In the genomic region with DNA sequence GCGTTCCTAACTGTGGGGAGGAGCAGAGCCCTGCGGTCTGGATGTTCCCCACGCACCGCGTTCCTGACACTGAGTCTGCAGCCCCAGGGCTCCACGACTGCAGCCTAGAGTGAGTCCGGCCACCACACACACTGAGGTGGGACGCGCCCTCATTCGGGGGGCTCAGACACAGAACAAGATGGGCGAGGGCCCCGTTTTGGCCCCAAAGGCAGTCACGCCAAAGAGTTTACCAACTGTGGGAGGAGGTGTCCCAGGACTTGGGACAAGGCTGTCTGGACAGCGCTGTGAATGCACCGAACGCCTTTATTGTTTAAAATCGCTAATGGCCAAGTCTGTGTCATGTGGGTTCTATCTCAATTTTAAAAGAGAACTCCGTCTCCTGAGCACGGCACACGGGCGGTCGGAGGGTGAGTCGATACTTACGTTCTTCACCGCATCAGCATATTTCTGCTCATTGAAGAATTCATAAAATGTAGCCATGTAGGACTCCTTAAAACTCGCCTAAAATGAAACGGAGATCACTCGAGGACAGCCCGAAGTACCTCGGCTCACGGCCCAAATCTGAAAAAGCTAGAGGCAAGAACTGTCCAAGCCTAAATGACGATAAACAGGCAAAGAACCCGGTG, we compare ENCODE assay signal across 12 cellular contexts. TPM values are rescaled to one million over a fixed set of nuclear protein-coding genes. Genes with fewer than 3 reads are reported as not detected.
"Had no signal": no experiment of that assay in that cellular context is flagged by ENCODE, and none has a peak within 500 bp of the region (broad histone marks: within the 10 kb centered on the region; RNA-seq: fewer than 3 reads in every experiment).

No MANE protein-coding gene starts in this region.

- ATAC-seq: mucosa of descending colon had no signal

- H3K27ac ChIP-seq: ovary, skin epidermis, thyroid gland, VCaP had no signal

- H3K9me3 Mint-ChIP-seq: dendritic cell treated with granulocyte-macrophage colony-stimulating factor and Interleukin-4, amounts not matched to agents 40 ng/mL and 50 ng/mL, for 4 days had no signal

- H3K4me3 Mint-ChIP-seq: dendritic cell treated with granulocyte-macrophage colony-stimulating factor and Interleukin-4, amounts not matched to agents 40 ng/mL and 50 ng/mL, for 4 days had no signal

- H3K27me3 ChIP-seq: ovary, thyroid gland had no signal

- H3K36me3 ChIP-seq: ovary had no signal

- H3K4me3 ChIP-seq: mucosa of descending colon, ovary, skin epidermis, thyroid gland had no signal

- H3K9ac ChIP-seq: SK-N-SH had no signal

- DNase-seq: activated CD4-positive, alpha-beta T cell treated with anti-CD3 and anti-CD28 coated beads for 48 hours; activated T-cell treated with anti-CD3 and anti-CD28 coated beads for 4 hours; hypothalamus; mammary epithelial cell; ovary; SK-N-SH; thyroid gland had no signal

- H3K4me1 ChIP-seq: thyroid gland had no signal

- H3K27ac Mint-ChIP-seq: dendritic cell treated with granulocyte-macrophage colony-stimulating factor and Interleukin-4, amounts not matched to agents 40 ng/mL and 50 ng/mL, for 4 days had no signal

- H3K27me3 Mint-ChIP-seq: dendritic cell treated with granulocyte-macrophage colony-stimulating factor and Interleukin-4, amounts not matched to agents 40 ng/mL and 50 ng/mL, for 4 days had no signal

- H3K4me2 ChIP-seq: SK-N-SH had no signal

- H3K9me3 ChIP-seq: mucosa of descending colon, ovary, SK-N-SH, thyroid gland had no signal

RNA-seq across cellular contexts. Expression of a gene that starts 35.2 kb away (rescaled TPM):
- polyA plus RNA-seq: neural cell had no signal
